ENCODE assay signal across 1 cellular context in genomic region chr22:37609240-37610152, GRCh38.
TF ChIP-seq lines count a peak whose summit lies in the region.

No MANE protein-coding gene starts in this region.

TF ChIP-seq in GM12878, 131 proteins besides CTCF, POLR2A, EP300 and RAD21 (continues in another document):
- TF ChIP-seq NFIC (IDR thresholded peaks at IDR 0.05; ENCODE audit: low read depth, low read length) (no peak), RAD51 (IDR thresholded peaks at IDR 0.05) (no peak), ZNF384 (IDR thresholded peaks at IDR 0.05; ENCODE audit: borderline replicate concordance, low read depth, low read length) (no peak), RBBP5 (conservative IDR thresholded peaks at IDR 0.05) (no peak), KAT2A (conservative IDR thresholded peaks at IDR 0.05; ENCODE audit: control insufficient read depth, low read depth, low read length) (no peak), CREB1 (IDR thresholded peaks at IDR 0.05; ENCODE audit: low read depth) (peak; percentile 14; the same call in 1 of the 2 replicates), TAF1 (IDR thresholded peaks at IDR 0.05; ENCODE audit: borderline replicate concordance, low read depth, low read length) (peak; percentile 98), BCL11A (IDR thresholded peaks at IDR 0.05; ENCODE audit: low read depth, low read length) (no peak), CBX5 (IDR thresholded peaks at IDR 0.05; ENCODE audit: low read depth) (no peak), IRF5 (IDR thresholded peaks at IDR 0.05; ENCODE audit: borderline replicate concordance) (no peak), WRNIP1 (IDR thresholded peaks at IDR 0.05; ENCODE audit: borderline replicate concordance, low read depth, low read length) (no peak), KDM1A (IDR thresholded peaks at IDR 0.05; ENCODE audit: borderline replicate concordance) (no peak), POLR2AphosphoS5 (IDR thresholded peaks at IDR 0.05; ENCODE audit: low read length) (peak; percentile 37; the same call in 1 of the 2 replicates), ZBTB4 (CRISPR knock-in tag; IDR thresholded peaks at IDR 0.05) (no peak), PKNOX1 (IDR thresholded peaks at IDR 0.05) (no peak), MAX (IDR thresholded peaks at IDR 0.05; ENCODE audit: low read depth, low read length) (no peak), SUPT20H (IDR thresholded peaks at IDR 0.05; ENCODE audit: borderline replicate concordance, control insufficient read depth, low read depth, low read length) (no peak), ZNF592 (IDR thresholded peaks at IDR 0.05) (no peak), BRCA1 (IDR thresholded peaks at IDR 0.05; ENCODE audit: low read depth, low read length) (no peak), MEF2B (IDR thresholded peaks at IDR 0.05; ENCODE audit: partially characterized antibody, poor library complexity, severe bottlenecking) (peak; percentile 59), E2F4 (IDR thresholded peaks at IDR 0.05; ENCODE audit: low read depth, low read length) (no peak), IKZF1 (conservative IDR thresholded peaks at IDR 0.05) (no peak), EGR1 (IDR thresholded peaks at IDR 0.05; ENCODE audit: borderline replicate concordance in 1 of 2, low read depth in 2 of 2, low read length in 2 of 2) (no peak), EZH2 (IDR thresholded peaks at IDR 0.05; ENCODE audit: borderline replicate concordance, control insufficient read depth, low read depth, low read length) (no peak), MLLT1 (IDR thresholded peaks at IDR 0.05) (0 out of 2 replicates have a peak, but pooled peaks have one; percentile 26), PBX3 (IDR thresholded peaks at IDR 0.05; ENCODE audit: insufficient replicate concordance, low read depth, low read length) (no peak), SKIL (IDR thresholded peaks at IDR 0.05; ENCODE audit: low read depth, poor library complexity, severe bottlenecking) (no peak), PML (IDR thresholded peaks at IDR 0.05; ENCODE audit: low read length) (no peak), RB1 (IDR thresholded peaks at IDR 0.05; ENCODE audit: borderline replicate concordance) (no peak), ELK1 (IDR thresholded peaks at IDR 0.05; ENCODE audit: low read depth, low read length) (0 out of 2 replicates have a peak, but pooled peaks have one; percentile 21), NBN (IDR thresholded peaks at IDR 0.05) (no peak), CHD4 (IDR thresholded peaks at IDR 0.05) (no peak), BCL3 (IDR thresholded peaks at IDR 0.05; ENCODE audit: borderline replicate concordance, insufficient read depth, low read depth, low read length, poor library complexity, severe bottlenecking) (no peak), NR2C2 (IDR thresholded peaks at IDR 0.05; ENCODE audit: borderline replicate concordance, control insufficient read depth, insufficient read length, low read depth) (no peak), SMARCA5 (IDR thresholded peaks at IDR 0.05) (no peak), ATF7 (IDR thresholded peaks at IDR 0.05; ENCODE audit: low read depth) (no peak), CBFB (IDR thresholded peaks at IDR 0.05; ENCODE audit: low read depth) (0 out of 2 replicates have a peak, but pooled peaks have one; percentile 19), SPI1 (IDR thresholded peaks at IDR 0.05; ENCODE audit: borderline replicate concordance, insufficient read depth, low read depth, low read length) (no peak), NRF1 (conservative IDR thresholded peaks at IDR 0.05; ENCODE audit: low read depth, low read length) (no peak), IRF3 (IDR thresholded peaks at IDR 0.05) (no peak)
